Comparison of ENCODE assay signal across 13 cellular contexts in the genomic region with DNA sequence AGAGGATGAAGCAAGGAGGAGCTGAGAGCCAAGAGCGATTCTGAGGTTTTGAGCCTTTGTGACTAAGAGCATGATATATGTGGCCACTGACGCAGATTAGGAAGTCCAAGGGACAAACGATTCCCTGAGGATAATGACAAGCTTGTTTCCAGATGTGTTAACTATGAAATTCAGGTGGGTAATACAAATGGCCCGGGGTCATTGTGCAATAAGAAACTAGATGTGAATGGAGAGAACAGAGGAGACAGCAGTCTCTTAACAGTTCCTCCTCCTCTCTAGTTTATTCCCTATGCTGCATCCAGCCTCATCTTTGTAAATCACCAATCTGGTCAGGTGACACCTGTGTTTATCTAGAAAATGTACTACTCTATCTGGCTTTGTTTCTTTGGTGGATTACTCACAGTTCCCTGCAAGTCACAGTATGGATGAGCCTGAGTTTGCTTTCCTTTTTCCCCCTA.
DNase-seq lines count a peak whose midpoint lies in the region; ATAC-seq, FAIRE-seq and TF ChIP-seq lines count a peak whose summit lies in the region.
"Had no signal": no experiment of that assay in that cellular context is flagged by ENCODE, and none has a peak within 500 bp of the region (broad histone marks: within the 10 kb centered on the region; RNA-seq: fewer than 3 reads in every experiment).

No MANE protein-coding gene starts in this region.

- DNase-seq in AG08396 (ENCODE audit: low spot score) = peak; percentile 43
- DNase-seq in HTR-8/SVneo (ENCODE audit: insufficient read length, low spot score) = peak; percentile 21
- DNase-seq in adrenal gland = peak in 4 of 7 donors; percentile 23 to 42 (median 33)
- peak; percentile 46 for DNase-seq in hepatocyte (ENCODE audit: low spot score)
- no peak for DNase-seq in tibial nerve (ENCODE audit: low spot score in 2 of 2)
- DNase-seq in activated naive CD4-positive, alpha-beta T cell treated with anti-CD3 and anti-CD28 coated beads for 36 hours = no peak
- no peak for DNase-seq in prostate gland (ENCODE audit: low spot score)
- DNase-seq: activated effector memory CD4-positive, alpha-beta T cell treated with Interleukin-2 at 50 U/mL for 16 hours; CD4-positive, alpha-beta T cell; NCI-H2227 treated with DMSO at 0.1 percent for 48 hours; T-helper 9 cell had no signal

- H2AFZ ChIP-seq in hepatocyte = peak overlapping the region; percentile 18

- intact Hi-C loops in adrenal gland (cut with DNase I) = no loop called here
- intact Hi-C loops in activated naive CD4-positive, alpha-beta T cell treated with anti-CD3 and anti-CD28 coated beads for 36 hours (cut with micrococcal nuclease) = no loop called here
- intact Hi-C loops in prostate gland (cut with DNase I) = no loop called here

- TF ChIP-seq CTCF in adrenal gland (IDR thresholded peaks at IDR 0.05) = no peak
- TF ChIP-seq CTCF in hepatocyte (IDR thresholded peaks at IDR 0.05; ENCODE audit: poor library complexity) = no peak
- TF ChIP-seq CTCF in tibial nerve (IDR thresholded peaks at IDR 0.05) = no peak
- no peak for TF ChIP-seq CTCF in prostate gland (IDR thresholded peaks at IDR 0.05)

- CTCF ChIA-PET in activated naive CD4-positive, alpha-beta T cell treated with anti-CD3 and anti-CD28 coated beads for 36 hours (lab: Charles Lee) = no interaction called here

- no peak overlapping the region for H3K27ac Mint-ChIP-seq in activated naive CD4-positive, alpha-beta T cell treated with anti-CD3 and anti-CD28 coated beads for 36 hours
- H3K27ac Mint-ChIP-seq: CD4-positive, alpha-beta T cell had no signal

- no peaks in the 10 kb centered on the region for H3K9me3 Mint-ChIP-seq in activated naive CD4-positive, alpha-beta T cell treated with anti-CD3 and anti-CD28 coated beads for 36 hours
- H3K9me3 Mint-ChIP-seq: CD4-positive, alpha-beta T cell had no signal

- H3K4me3 ChIP-seq in adrenal gland (no peak overlapping the region), hepatocyte (no peak overlapping the region), tibial nerve (no peak overlapping the region), prostate gland (no peak overlapping the region)

- no peaks in the 10 kb centered on the region for H4K20me1 ChIP-seq in hepatocyte (ENCODE audit: insufficient read depth, poor library complexity, severe bottlenecking)

- no peaks in the 10 kb centered on the region for H3K36me3 Mint-ChIP-seq in activated naive CD4-positive, alpha-beta T cell treated with anti-CD3 and anti-CD28 coated beads for 36 hours (ENCODE audit: low read depth)

- no peak for TF ChIP-seq EP300 in tibial nerve (IDR thresholded peaks at IDR 0.05)

- no peaks in the 10 kb centered on the region for H3K9me2 ChIP-seq in hepatocyte (replicated peaks; ENCODE audit: insufficient read depth)

- H3K27ac ChIP-seq in adrenal gland (no peak overlapping the region), hepatocyte (peak overlapping the region; percentile 82), tibial nerve (no peak overlapping the region), prostate gland (no peak overlapping the region)

- TF ChIP-seq POLR2A in adrenal gland (IDR thresholded peaks at IDR 0.05) (no peak), tibial nerve (IDR thresholded peaks at IDR 0.05) (no peak), prostate gland (IDR thresholded peaks at IDR 0.05) (no peak)

- no peak overlapping the region for H3K4me3 Mint-ChIP-seq in activated naive CD4-positive, alpha-beta T cell treated with anti-CD3 and anti-CD28 coated beads for 36 hours
- H3K4me3 Mint-ChIP-seq: CD4-positive, alpha-beta T cell had no signal

- no peak overlapping the region for H3K4me2 ChIP-seq in hepatocyte

- no peaks in the 10 kb centered on the region for H3K36me3 ChIP-seq in adrenal gland (replicated peaks in 1 of 2)
- H3K36me3 ChIP-seq in hepatocyte (replicated peaks; ENCODE audit: insufficient read depth, low read depth) = no peaks in the 10 kb centered on the region
- no peaks in the 10 kb centered on the region for H3K36me3 ChIP-seq in tibial nerve
- no peaks in the 10 kb centered on the region for H3K36me3 ChIP-seq in prostate gland

- H3K27me3 Mint-ChIP-seq in activated naive CD4-positive, alpha-beta T cell treated with anti-CD3 and anti-CD28 coated beads for 36 hours (ENCODE audit: low read depth) = peaks cover 6% of the 10 kb centered on the region

- H3K4me1 ChIP-seq in adrenal gland (replicated peaks in 1 of 2) (no peaks in the 10 kb centered on the region), hepatocyte (ENCODE audit: insufficient read depth) (peaks cover 23% of the 10 kb centered on the region), tibial nerve (peaks cover 0 to 7% (median 0%) of the 10 kb centered on the region in 4 donors), prostate gland (replicated peaks) (no peaks in the 10 kb centered on the region)

- H3K79me2 ChIP-seq in hepatocyte = no peaks in the 10 kb centered on the region

- no peak for FAIRE-seq in HTR-8/SVneo (lab: Jason Lieb, UNC)

- H3K27me3 ChIP-seq in adrenal gland (no peaks in the 10 kb centered on the region), hepatocyte (no peaks in the 10 kb centered on the region), tibial nerve (no peaks in the 10 kb centered on the region), prostate gland (replicated peaks; ENCODE audit: insufficient read depth) (no peaks in the 10 kb centered on the region)

- no peak for ATAC-seq in HG02885 (IDR thresholded peaks at IDR 0.05; ENCODE audit: poor library complexity, unreplicated experiment)
- ATAC-seq: left lobe of liver had no signal

- H3K9me3 ChIP-seq in adrenal gland (replicated peaks in 1 of 3) (no peaks in the 10 kb centered on the region), hepatocyte (ENCODE audit: low read depth) (no peaks in the 10 kb centered on the region), tibial nerve (no peaks in the 10 kb centered on the region), prostate gland (no peaks in the 10 kb centered on the region)

- H3K4me1 Mint-ChIP-seq in activated naive CD4-positive, alpha-beta T cell treated with anti-CD3 and anti-CD28 coated beads for 36 hours (ENCODE audit: low read depth) = no peaks in the 10 kb centered on the region

- 34 to 50% (median 38%) methylated on average over 4 of the region's 4 CpGs for WGBS in adrenal gland, 4 donors
- 55% methylated on average over 4 of the region's 4 CpGs for WGBS in hepatocyte (ENCODE audit: low lambda C conversion rate, missing lambda C conversion rate)
- 26 to 29% methylated on average over 4 of the region's 4 CpGs for WGBS in tibial nerve, 2 donors
- 42% methylated on average over 4 of the region's 4 CpGs for WGBS in prostate gland

Comparison
In these comparisons a context has a peak if more than half of its experiments do, and no peak if none do; other contexts are left out.
1. DNase-seq: peak in AG08396 (single experiment), HTR-8/SVneo (single experiment), adrenal gland (4 of 7) and hepatocyte (single experiment); none in tibial nerve (0 of 2), activated naive CD4-positive, alpha-beta T cell treated with anti-CD3 and anti-CD28 coated beads for 36 hours (single experiment) and prostate gland (single experiment).